In genomic region chr7:137245186-137245585, GRCh38 we compare ENCODE assay signal across 31 cellular contexts.
"Had no signal": no experiment of that assay in that cellular context is flagged by ENCODE, and none has a peak within 500 bp of the region (broad histone marks: within the 10 kb centered on the region; RNA-seq: fewer than 3 reads in every experiment).

No MANE protein-coding gene starts in this region.

- H3K27me3 ChIP-seq: body of pancreas, colonic mucosa, heart left ventricle, neutrophil, sigmoid colon, stomach, thyroid gland, upper lobe of left lung had no signal

- H3K4me2 ChIP-seq: smooth muscle cell had no signal

- H3K4me1 ChIP-seq: body of pancreas, colonic mucosa, heart left ventricle, sigmoid colon, stomach, thyroid gland, upper lobe of left lung had no signal

- H3K9me3 ChIP-seq: body of pancreas, colonic mucosa, heart left ventricle, neutrophil, sigmoid colon, thyroid gland, upper lobe of left lung had no signal

- ATAC-seq: activated CD8-positive, alpha-beta memory T cell treated with anti-CD3 and anti-CD28 coated beads, Interleukin-2, amount 10 ng/mL, durations not matched to agents 7 days and 5 days; activated CD8-positive, alpha-beta T cell treated with anti-CD3 and anti-CD28 coated beads, Interleukin-2, amount 10 ng/mL, durations not matched to agents 7 days and 5 days; activated naive CD4-positive, alpha-beta T cell treated with anti-CD3 and anti-CD28 coated beads, Interleukin-2, amount 50 U/mL, for 72 hours; body of pancreas; heart left ventricle; left ventricle myocardium superior; stimulated activated memory B cell treated with anti-CD40 and anti-IgM and Interleukin-4, amounts not matched to agents 10 μg/mL and 1 μg/mL and 100 μg/mL, for 72 hours; T-helper 17 cell; WTC11 had no signal

- DNase-seq: activated CD4-positive, alpha-beta T cell treated with anti-CD3 and anti-CD28 coated beads for 1 hour; activated CD4-positive, alpha-beta T cell treated with anti-CD3 and anti-CD28 coated beads, Interleukin-2, amount 50 U/mL, for 1 hour; activated CD8-positive, alpha-beta memory T cell treated with anti-CD3 and anti-CD28 coated beads, Interleukin-2, amount 10 ng/mL, durations not matched to agents 7 days and 5 days; activated CD8-positive, alpha-beta T cell treated with anti-CD3 and anti-CD28 coated beads, Interleukin-2, amount 10 ng/mL, durations not matched to agents 7 days and 5 days; activated naive CD4-positive, alpha-beta T cell; activated T-cell treated with anti-CD3 and anti-CD28 coated beads, Interleukin-2, amount 50 U/mL, for 48 hours; anterior cingulate cortex; body of pancreas; cerebellar nuclear complex; colonic mucosa; effector CD8-positive, alpha-beta T cell; heart left ventricle; hypothalamus; immature natural killer cell; left ventricle myocardium superior; retina; sigmoid colon; stimulated activated CD4-positive, alpha-beta T cell treated with anti-CD3 and anti-CD28 coated beads, Interleukin-1b, Interleukin-23, amount 100 ng/mL, for 48 hours; stimulated activated CD4-positive, alpha-beta T cell treated with anti-CD3 and anti-CD28 coated beads, Interleukin-4, amount 100 ng/mL, for 4 hours; stimulated activated CD8-positive, alpha-beta memory T cell treated with anti-CD3 and anti-CD28 coated beads, Interleukin-4, amount 100 ng/mL, for 48 hours; stomach; T-helper 17 cell; T1000; thyroid gland; upper lobe of left lung had no signal

- H3K4me3 ChIP-seq: body of pancreas, colonic mucosa, heart left ventricle, sigmoid colon, smooth muscle cell, stomach, thyroid gland, upper lobe of left lung had no signal

- H3K36me3 ChIP-seq: colonic mucosa, neutrophil, stomach, thyroid gland, upper lobe of left lung had no signal

- H3K27ac ChIP-seq: body of pancreas, colonic mucosa, epithelial cell of prostate, heart left ventricle, neutrophil, sigmoid colon, stomach, thyroid gland, upper lobe of left lung had no signal
